14 cellular contexts compared by ENCODE assay signal in genomic region chr1:244383278-244383884, GRCh38.
"Had no signal": no experiment of that assay in that cellular context is flagged by ENCODE, and none has a peak within 500 bp of the region (broad histone marks: within the 10 kb centered on the region; RNA-seq: fewer than 3 reads in every experiment).

No MANE protein-coding gene starts in this region.

- H3K36me3 ChIP-seq: cardiac muscle cell, colonic mucosa, neural progenitor cell, pancreas had no signal

- H3K9ac ChIP-seq: neural progenitor cell had no signal

- H3K27ac Mint-ChIP-seq: activated CD8-positive, alpha-beta T cell treated with anti-CD3 and anti-CD28 coated beads, Interleukin-2, amount 10 ng/mL, durations not matched to agents 7 days and 5 days; activated naive CD8-positive, alpha-beta T cell treated with anti-CD3 and anti-CD28 coated beads, Interleukin-2, amount 50 U/mL, for 24 hours; neural progenitor cell; stimulated activated naive CD8-positive, alpha-beta T cell treated with anti-CD3 and anti-CD28 coated beads, Interleukin-15, Interleukin-2, amounts not matched to agents 100 ng/mL and 50 ng/mL, for 24 hours had no signal

- ATAC-seq: activated CD8-positive, alpha-beta T cell treated with anti-CD3 and anti-CD28 coated beads, Interleukin-2, amount 10 ng/mL, durations not matched to agents 7 days and 5 days; activated naive CD8-positive, alpha-beta T cell treated with anti-CD3 and anti-CD28 coated beads, Interleukin-2, amount 50 U/mL, for 24 hours; pancreas had no signal

- H2AFZ ChIP-seq: neural progenitor cell had no signal

- H3K4me1 ChIP-seq: colonic mucosa, neural progenitor cell, pancreas had no signal

- H3K4me3 Mint-ChIP-seq: activated CD8-positive, alpha-beta T cell treated with anti-CD3 and anti-CD28 coated beads, Interleukin-2, amount 10 ng/mL, durations not matched to agents 7 days and 5 days; activated naive CD8-positive, alpha-beta T cell treated with anti-CD3 and anti-CD28 coated beads, Interleukin-2, amount 50 U/mL, for 24 hours; neural progenitor cell; stimulated activated naive CD8-positive, alpha-beta T cell treated with anti-CD3 and anti-CD28 coated beads, Interleukin-15, Interleukin-2, amounts not matched to agents 100 ng/mL and 50 ng/mL, for 24 hours had no signal

- H3K4me3 ChIP-seq: cardiac muscle cell, colonic mucosa, neural progenitor cell, pancreas had no signal

- H3K4me2 ChIP-seq: neural progenitor cell had no signal

- H3K9me3 Mint-ChIP-seq: activated naive CD8-positive, alpha-beta T cell treated with anti-CD3 and anti-CD28 coated beads, Interleukin-2, amount 50 U/mL, for 24 hours; neural progenitor cell; stimulated activated naive CD8-positive, alpha-beta T cell treated with anti-CD3 and anti-CD28 coated beads, Interleukin-15, Interleukin-2, amounts not matched to agents 100 ng/mL and 50 ng/mL, for 24 hours had no signal

- FAIRE-seq: pancreas, urothelium cell line had no signal

- H3K36me3 Mint-ChIP-seq: neural progenitor cell had no signal

- H3K27ac ChIP-seq: cardiac muscle cell, colonic mucosa, neural progenitor cell, pancreas had no signal

- H3K27me3 ChIP-seq: cardiac muscle cell, colonic mucosa, neural progenitor cell, pancreas had no signal

- H3K4me1 Mint-ChIP-seq: activated naive CD8-positive, alpha-beta T cell treated with anti-CD3 and anti-CD28 coated beads, Interleukin-2, amount 50 U/mL, for 24 hours; neural progenitor cell had no signal

- DNase-seq: activated CD4-positive, alpha-beta T cell treated with anti-CD3 and anti-CD28 coated beads for 4 hours; activated CD8-positive, alpha-beta T cell treated with anti-CD3 and anti-CD28 coated beads, Interleukin-2, amount 10 ng/mL, durations not matched to agents 7 days and 5 days; activated naive CD4-positive, alpha-beta T cell treated with Interleukin-2 at 50 U/mL for 16 hours; activated naive CD8-positive, alpha-beta T cell treated with anti-CD3 and anti-CD28 coated beads, Interleukin-2, amount 50 U/mL, for 24 hours; colonic mucosa; effector CD4-positive, alpha-beta T cell; hypothalamus; pancreas; stimulated activated CD4-positive, alpha-beta T cell treated with anti-CD3 and anti-CD28 coated beads, Interleukin-15, amount 100 ng/mL, for 24 hours; stimulated activated CD4-positive, alpha-beta T cell treated with anti-CD3 and anti-CD28 coated beads, Interleukin-4, amount 100 ng/mL, for 24 hours had no signal

- H3K9me3 ChIP-seq: colonic mucosa, pancreas had no signal

- H3K27me3 Mint-ChIP-seq: activated naive CD8-positive, alpha-beta T cell treated with anti-CD3 and anti-CD28 coated beads, Interleukin-2, amount 50 U/mL, for 24 hours; stimulated activated naive CD8-positive, alpha-beta T cell treated with anti-CD3 and anti-CD28 coated beads, Interleukin-15, Interleukin-2, amounts not matched to agents 100 ng/mL and 50 ng/mL, for 24 hours had no signal
